In the genomic region with DNA sequence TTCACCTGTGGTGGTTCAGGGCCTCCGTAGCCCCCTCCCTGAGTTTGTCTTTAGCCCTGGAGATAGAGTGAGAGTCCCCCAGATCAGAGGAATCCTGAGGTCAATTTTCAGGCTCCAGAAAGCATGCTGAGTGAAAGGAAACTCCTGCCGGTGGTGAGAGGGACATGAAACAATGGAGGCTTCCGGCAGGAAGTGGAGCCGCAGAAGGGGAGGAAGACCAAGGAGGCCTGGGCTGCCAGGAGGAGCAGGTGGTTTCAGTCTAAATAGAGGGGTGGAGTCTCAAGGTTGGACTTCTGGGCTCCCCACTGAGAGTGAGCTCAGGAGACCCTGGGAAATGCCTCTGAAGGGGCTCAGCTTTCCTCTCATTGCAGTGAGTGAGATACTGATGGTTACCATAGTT, we compare ENCODE assay signal across 21 cellular contexts. TPM values are rescaled to one million over a fixed set of nuclear protein-coding genes. Genes with fewer than 3 reads are reported as not detected.
A peak's percentile ranks its signal among the peaks of the same experiment; 100 is the strongest.
DNase-seq lines count a peak whose midpoint lies in the region; ATAC-seq, FAIRE-seq and TF ChIP-seq lines count a peak whose summit lies in the region.
"Had no signal": no experiment of that assay in that cellular context is flagged by ENCODE, and none has a peak within 500 bp of the region (broad histone marks: within the 10 kb centered on the region; RNA-seq: fewer than 3 reads in every experiment).

No MANE protein-coding gene starts in this region.

- H3K9me3 ChIP-seq in heart left ventricle (peaks cover 0 to 6% (median 0%) of the 10 kb centered on the region in 12 donors), right cardiac atrium (ENCODE audit: control insufficient read depth, low read length) (no peaks in the 10 kb centered on the region), upper lobe of left lung (no peaks in the 10 kb centered on the region), Peyer's patch (no peaks in the 10 kb centered on the region), testis (no peaks in the 10 kb centered on the region)

- peak in 3 of 5 donors; percentile 14 to 65 (median 55) for DNase-seq in heart left ventricle
- no peak for DNase-seq in right cardiac atrium
- peak; percentile 73 for DNase-seq in endothelial cell (ENCODE audit: low spot score)
- DNase-seq in mesendoderm, result peak; percentile 38
- DNase-seq in upper lobe of left lung, result no peak
- no peak for DNase-seq in Peyer's patch
- DNase-seq in D721Med (ENCODE audit: insufficient read length, low spot score), result no peak
- no peak for DNase-seq in testis
- DNase-seq: activated CD4-positive, alpha-beta T cell treated with anti-CD3 and anti-CD28 coated beads, Interleukin-2, amount 50 U/mL, for 4 hours; activated CD8-positive, alpha-beta memory T cell treated with anti-CD3 and anti-CD28 coated beads, Interleukin-2, amount 50 U/mL, for 4 hours; C1 segment of cervical spinal cord; HFFc6; NCI-H1417 treated with DMSO at 0.1 percent for 48 hours; NCI-H2107; NCI-H510A treated with DMSO at 0.1 percent for 48 hours; stimulated activated CD4-positive, alpha-beta T cell treated with anti-CD3 and anti-CD28 coated beads, Interleukin-4, amount 100 ng/mL, for 4 hours; stimulated activated naive CD8-positive, alpha-beta T cell treated with anti-CD3 and anti-CD28 coated beads, Interleukin-15, amount 100 ng/mL, for 72 hours; T-helper 2 cell had no signal

- peak overlapping the region; percentile 100 for H3K27ac Mint-ChIP-seq in endothelial cell (ENCODE audit: unreplicated experiment)
- H3K27ac Mint-ChIP-seq: HFFc6; stimulated activated naive CD8-positive, alpha-beta T cell treated with anti-CD3 and anti-CD28 coated beads, Interleukin-15, amount 100 ng/mL, for 72 hours had no signal

- no peak overlapping the region for H2BK15ac ChIP-seq in mesendoderm (replicated peaks; ENCODE audit: low read depth)

- H3K27me3 Mint-ChIP-seq in endothelial cell (ENCODE audit: unreplicated experiment), result peaks cover 9% of the 10 kb centered on the region

- H3K79me2 ChIP-seq in mesendoderm (ENCODE audit: control insufficient read depth, insufficient read depth, low read length), result no peaks in the 10 kb centered on the region

- peaks cover 0 to 51% (median 0%) of the 10 kb centered on the region in 9 donors for H3K36me3 ChIP-seq in heart left ventricle
- H3K36me3 ChIP-seq in mesendoderm (ENCODE audit: control insufficient read depth, insufficient read depth, low read length), result no peaks in the 10 kb centered on the region
- H3K36me3 ChIP-seq in upper lobe of left lung, result peaks cover 0 to 6% (median 0%) of the 10 kb centered on the region in 4 donors
- H3K36me3 ChIP-seq in Peyer's patch, result peaks cover 0 to 19% (median 0%) of the 10 kb centered on the region in 3 donors
- H3K36me3 ChIP-seq in testis (ENCODE audit: low read depth, missing control alignments), result no peaks in the 10 kb centered on the region

- 35 to 54% (median 42%) methylated on average over 4 of the region's 4 CpGs for WGBS in heart left ventricle, 4 donors
- 50% methylated on average over 4 of the region's 4 CpGs for WGBS in right cardiac atrium
- WGBS in mesendoderm (ENCODE audit: extremely low coverage, insufficient coverage, low lambda C conversion rate), result no CpG with 5 or more reads among the region's 4 CpGs
- WGBS in upper lobe of left lung, 2 donors, result 45 to 53% methylated on average over 4 of the region's 4 CpGs
- 62 to 72% methylated on average over 4 of the region's 4 CpGs for WGBS in testis, 2 donors

- H3K27ac ChIP-seq in heart left ventricle (peak overlapping the region in 11 of 12 donors; percentile 32 to 93 (median 65)), right cardiac atrium (ENCODE audit: low read length) (no peak overlapping the region), mesendoderm (ENCODE audit: low read depth, low read length) (no peak overlapping the region), upper lobe of left lung (peak overlapping the region; percentile 60 to 91 (median 74)), Peyer's patch (peak overlapping the region in 2 of 4 donors; percentile 86 to 99), testis (no peak overlapping the region)
- H3K27ac ChIP-seq: VCaP had no signal

- H3K18ac ChIP-seq in mesendoderm (ENCODE audit: low read length), result no peak overlapping the region

- H3K56ac ChIP-seq in mesendoderm (ENCODE audit: low read length), result no peak overlapping the region

- TF ChIP-seq EP300 in upper lobe of left lung (IDR thresholded peaks at IDR 0.05), result peak in 1 of 4 donors; percentile 16

- no peak for TF ChIP-seq CTCF in heart left ventricle (IDR thresholded peaks at IDR 0.05)
- TF ChIP-seq CTCF in endothelial cell (IDR thresholded peaks at IDR 0.05; ENCODE audit: unreplicated experiment), result no peak
- TF ChIP-seq CTCF in upper lobe of left lung (IDR thresholded peaks at IDR 0.05), result no peak
- no peak for TF ChIP-seq CTCF in Peyer's patch (IDR thresholded peaks at IDR 0.05)
- no peak for TF ChIP-seq CTCF in D721Med (IDR thresholded peaks at IDR 0.05; ENCODE audit: insufficient read depth, missing control alignments)
- no peak for TF ChIP-seq CTCF in testis (IDR thresholded peaks at IDR 0.05)

- H4K5ac ChIP-seq in mesendoderm (ENCODE audit: low read length), result no peak overlapping the region

- no peak overlapping the region for H4K8ac ChIP-seq in mesendoderm (ENCODE audit: low read depth, low read length)

- no peaks in the 10 kb centered on the region for H3K27me3 ChIP-seq in heart left ventricle
- no peaks in the 10 kb centered on the region for H3K27me3 ChIP-seq in right cardiac atrium (ENCODE audit: control insufficient read depth, insufficient read depth)
- H3K27me3 ChIP-seq in mesendoderm (ENCODE audit: insufficient read depth, low read length, poor library complexity), result no peaks in the 10 kb centered on the region
- no peaks in the 10 kb centered on the region for H3K27me3 ChIP-seq in upper lobe of left lung
- H3K27me3 ChIP-seq in Peyer's patch, result no peaks in the 10 kb centered on the region
- H3K27me3 ChIP-seq in testis, result no peaks in the 10 kb centered on the region

- no peak overlapping the region for H3K4me2 ChIP-seq in mesendoderm (ENCODE audit: low read length)

- H2BK5ac ChIP-seq in mesendoderm (ENCODE audit: low read length), result no peak overlapping the region

- peaks cover 12% of the 10 kb centered on the region for H3K36me3 Mint-ChIP-seq in endothelial cell (ENCODE audit: low read depth, unreplicated experiment)

- peak in 3 of 4 donors; percentile 30 to 66 (median 30) for ATAC-seq in heart left ventricle
- ATAC-seq in right cardiac atrium, result no peak
- no peak for ATAC-seq in upper lobe of left lung (ENCODE audit: low FRiP score in 2 of 2)
- ATAC-seq: Panc1; stimulated activated naive CD8-positive, alpha-beta T cell treated with anti-CD3 and anti-CD28 coated beads, Interleukin-15, amount 100 ng/mL, for 72 hours had no signal

- H3K4me1 Mint-ChIP-seq in endothelial cell (ENCODE audit: unreplicated experiment), result peaks cover 58% of the 10 kb centered on the region
- H3K4me1 Mint-ChIP-seq: stimulated activated naive CD8-positive, alpha-beta T cell treated with anti-CD3 and anti-CD28 coated beads, Interleukin-15, amount 100 ng/mL, for 72 hours had no signal

- no peak for FAIRE-seq in D721Med (lab: Jason Lieb, UNC)

- no peak for TF ChIP-seq POLR2A in heart left ventricle (IDR thresholded peaks at IDR 0.05)
- TF ChIP-seq POLR2A in upper lobe of left lung (IDR thresholded peaks at IDR 0.05), result no peak
- TF ChIP-seq POLR2A in Peyer's patch (IDR thresholded peaks at IDR 0.05), result no peak
- TF ChIP-seq POLR2A in testis (IDR thresholded peaks at IDR 0.05), result no peak

- H3K4ac ChIP-seq in mesendoderm (ENCODE audit: low read depth, low read length), result no peak overlapping the region

- H2AK5ac ChIP-seq in mesendoderm (ENCODE audit: low read length), result no peak overlapping the region

- H2BK120ac ChIP-seq in mesendoderm (ENCODE audit: low read depth, low read length), result no peak overlapping the region

- no peak overlapping the region for H3K23ac ChIP-seq in mesendoderm (ENCODE audit: low read length)

- H3K4me3 Mint-ChIP-seq in endothelial cell (ENCODE audit: unreplicated experiment), result peak overlapping the region; percentile 63
- H3K4me3 Mint-ChIP-seq: HFFc6; stimulated activated naive CD8-positive, alpha-beta T cell treated with anti-CD3 and anti-CD28 coated beads, Interleukin-15, amount 100 ng/mL, for 72 hours had no signal

- no peaks in the 10 kb centered on the region for H3K9me3 Mint-ChIP-seq in endothelial cell (ENCODE audit: unreplicated experiment)
- H3K9me3 Mint-ChIP-seq: stimulated activated naive CD8-positive, alpha-beta T cell treated with anti-CD3 and anti-CD28 coated beads, Interleukin-15, amount 100 ng/mL, for 72 hours had no signal

- H3K9ac ChIP-seq in mesendoderm (ENCODE audit: low read length), result no peak overlapping the region

- H3K4me1 ChIP-seq in heart left ventricle (peaks cover 0 to 74% (median 25%) of the 10 kb centered on the region in 12 donors), right cardiac atrium (ENCODE audit: control insufficient read depth, insufficient read depth, low read length) (peaks cover 10% of the 10 kb centered on the region), mesendoderm (ENCODE audit: control insufficient read depth, low read depth, low read length) (no peaks in the 10 kb centered on the region), upper lobe of left lung (peaks cover 13 to 43% (median 36%) of the 10 kb centered on the region in 4 donors), Peyer's patch (peaks cover 0 to 58% (median 3%) of the 10 kb centered on the region in 4 donors), testis (peaks cover 45% of the 10 kb centered on the region)

- no peaks in the 10 kb centered on the region for H3K79me1 ChIP-seq in mesendoderm (ENCODE audit: low read length)

- H3K4me3 ChIP-seq in heart left ventricle, result no peak overlapping the region
- no peak overlapping the region for H3K4me3 ChIP-seq in right cardiac atrium (ENCODE audit: low read length)
- H3K4me3 ChIP-seq in mesendoderm (ENCODE audit: low read length), result no peak overlapping the region
- no peak overlapping the region for H3K4me3 ChIP-seq in upper lobe of left lung
- peak overlapping the region in 1 of 4 donors; percentile 55 for H3K4me3 ChIP-seq in Peyer's patch
- H3K4me3 ChIP-seq in testis, result no peak overlapping the region
- H3K4me3 ChIP-seq: lung had no signal

- intact Hi-C loops in heart left ventricle (cut with DNase I), result no loop called here
- intact Hi-C loops in right cardiac atrium (cut with DNase I), result no loop called here
- intact Hi-C loops in testis (cut with DNase I; ENCODE audit: low total_unique reads), result no loop called here

RNA-seq across cellular contexts. Expression of gene SLCO2B1, which starts 10.6 kb away (rescaled TPM):
- total RNA-seq in heart left ventricle (100 to 1,000 TPM in 1 of 9 donors, 10 to 100 TPM in 7, 1 to 10 TPM in 1; 8.1 to 167 (median 18.6) TPM), right cardiac atrium (10 to 100 TPM; 23.0 to 40.7 (median 27.6) TPM), endothelial cell (ENCODE audit: unreplicated experiment) (3.5 TPM), upper lobe of left lung (100 to 1,000 TPM in 4 of 6 donors, 10 to 100 TPM in 2; 86.2 to 366 (median 193) TPM), Peyer's patch (100 to 1,000 TPM in 3 of 4 donors, 10 to 100 TPM in 1; 44.6 to 297 (median 208) TPM), testis (10 to 100 TPM; 33.2 to 46.2 TPM)
- polyA plus RNA-seq in heart left ventricle (1 to 10 TPM; 4.7 to 9.8 TPM), right cardiac atrium (5.1 TPM), testis (ENCODE audit: insufficient read depth, low read depth, low replicate concordance) (18.2 TPM)
- polyA plus RNA-seq in mesendoderm (2013, experiment 1 of 2), result 0.01 TPM
- polyA plus RNA-seq in mesendoderm (2013, experiment 2 of 2), result not detected
- total RNA-seq: HFFc6 had no signal

Comparison
In these comparisons a context has a peak if more than half of its experiments do, and no peak if none do; other contexts are left out.
1. ATAC-seq: peak in heart left ventricle (3 of 4); none in right cardiac atrium (0 of 2) and upper lobe of left lung (0 of 2).
2. DNase-seq: peak in heart left ventricle (3 of 5), endothelial cell (single experiment) and mesendoderm (single experiment); none in right cardiac atrium (0 of 3), upper lobe of left lung (0 of 2), Peyer's patch (0 of 3), D721Med (single experiment) and testis (single experiment).
3. H3K27ac ChIP-seq: peak in heart left ventricle (11 of 12) and upper lobe of left lung (4 of 4); none in right cardiac atrium (single experiment), mesendoderm (single experiment) and testis (0 of 2).